12 cellular contexts compared by ENCODE assay signal in genomic region chr19:10686661-10687517, GRCh38.
A peak's percentile ranks its signal among the peaks of the same experiment; 100 is the strongest.
DNase-seq lines count a peak whose midpoint lies in the region; ATAC-seq and TF ChIP-seq lines count a peak whose summit lies in the region.
"Had no signal": no experiment of that assay in that cellular context is flagged by ENCODE, and none has a peak within 500 bp of the region (broad histone marks: within the 10 kb centered on the region; RNA-seq: fewer than 3 reads in every experiment).

No MANE protein-coding gene starts in this region.

- H3K4me3 ChIP-seq in fibroblast of mammary gland (ENCODE audit: control insufficient read depth, low read depth, low read length): no peak overlapping the region
- H3K4me3 ChIP-seq: cardiac muscle cell, stomach had no signal

- ATAC-seq in HG03097 (IDR thresholded peaks at IDR 0.05; ENCODE audit: low FRiP score, unreplicated experiment) (no peak), HG03108 (IDR thresholded peaks at IDR 0.05; ENCODE audit: unreplicated experiment) (no peak)
- ATAC-seq: CD8-positive, alpha-beta T cell had no signal

- peak in 12 of 14 donors; percentile 35 to 88 (median 59) for DNase-seq in C1 segment of cervical spinal cord (lab: John Stamatoyannopoulos, UW)
- DNase-seq in amygdala (lab: John Stamatoyannopoulos, UW): peak in 54 of 56 donors; percentile 8 to 94 (median 64)
- DNase-seq in fibroblast of mammary gland (ENCODE audit: low read depth): peak; percentile 83
- peak; percentile 72 for DNase-seq in midbrain (lab: John Stamatoyannopoulos, UW)
- no peak for DNase-seq in NCI-H1436 (lab: John Stamatoyannopoulos, UW)
- DNase-seq in NCI-H1436 treated with DMSO at 0.1 percent for 48 hours (lab: John Stamatoyannopoulos, UW): no peak
- DNase-seq: CD8-positive, alpha-beta T cell; stimulated activated CD4-positive, alpha-beta T cell treated with anti-CD3 and anti-CD28 coated beads, Interleukin-2, amount 100 ng/mL, for 24 hours; stomach had no signal

- no peak for TF ChIP-seq CTCF in fibroblast of mammary gland (conservative IDR thresholded peaks at IDR 0.05; ENCODE audit: control insufficient read depth, insufficient read depth, low read depth, low read length)

Comparison
In these comparisons a context has a peak if more than half of its experiments do, and no peak if none do; other contexts are left out.
1. DNase-seq: peak in C1 segment of cervical spinal cord (12 of 14), amygdala (54 of 56), fibroblast of mammary gland (single experiment) and midbrain (single experiment); none in NCI-H1436 (single experiment) and NCI-H1436 treated with DMSO at 0.1 percent for 48 hours (single experiment).